In the genomic region with DNA sequence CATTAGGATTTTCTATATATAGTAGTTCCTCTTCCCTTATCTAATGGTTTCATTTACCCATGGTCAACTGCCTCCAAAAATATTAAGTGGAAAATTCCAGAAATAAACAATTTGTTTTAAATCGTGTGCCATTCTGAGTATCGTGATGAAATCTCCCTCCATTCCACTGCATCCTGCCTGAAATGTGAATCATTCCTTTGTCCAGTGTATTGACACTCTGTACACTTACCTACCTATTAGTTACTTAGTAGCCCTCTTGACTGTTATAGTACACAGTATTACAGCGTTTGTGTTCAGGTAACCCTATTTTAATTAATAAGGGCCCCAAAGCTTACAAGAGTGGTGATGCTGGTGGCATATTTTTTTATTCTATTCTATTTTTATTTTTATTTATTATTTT, we compare ENCODE assay signal across 20 cellular contexts.
"Had no signal": no experiment of that assay in that cellular context is flagged by ENCODE, and none has a peak within 500 bp of the region (broad histone marks: within the 10 kb centered on the region; RNA-seq: fewer than 3 reads in every experiment).

No MANE protein-coding gene starts in this region.

- H3K79me2 ChIP-seq: hepatocyte had no signal

- H3K36me3 Mint-ChIP-seq: naive thymus-derived CD4-positive, alpha-beta T cell; neural progenitor cell; stimulated activated effector memory CD8-positive, alpha-beta T cell treated with anti-CD3 and anti-CD28 coated beads, Interleukin-12 subunit alpha, Interleukin-12 subunit beta, amount 100 ng/mL, for 72 hours had no signal

- H3K27me3 Mint-ChIP-seq: effector memory CD8-positive, alpha-beta T cell; naive thymus-derived CD4-positive, alpha-beta T cell had no signal

- DNase-seq: cortex of kidney; effector memory CD8-positive, alpha-beta T cell; heart left ventricle; kidney; mesendoderm; midbrain; naive thymus-derived CD4-positive, alpha-beta T cell; sigmoid colon; stimulated activated CD4-positive, alpha-beta T cell treated with anti-CD3 and anti-CD28 coated beads, Interleukin-2, amount 100 ng/mL, for 24 hours; stimulated activated CD4-positive, alpha-beta T cell treated with anti-CD3 and anti-CD28 coated beads, Interleukin-4, amount 100 ng/mL, for 24 hours; stimulated activated naive CD4-positive, alpha-beta T cell treated with Interleukin-2 at 50 U/mL for 16 hours; stomach; thyroid gland; trophoblast cell had no signal

- H3K4me1 Mint-ChIP-seq: nephron; neural progenitor cell; stimulated activated effector memory CD8-positive, alpha-beta T cell treated with anti-CD3 and anti-CD28 coated beads, Interleukin-12 subunit alpha, Interleukin-12 subunit beta, amount 100 ng/mL, for 72 hours had no signal

- H3K4me3 Mint-ChIP-seq: effector memory CD8-positive, alpha-beta T cell; naive thymus-derived CD4-positive, alpha-beta T cell; nephron; neural progenitor cell; stimulated activated effector memory CD8-positive, alpha-beta T cell treated with anti-CD3 and anti-CD28 coated beads, Interleukin-12 subunit alpha, Interleukin-12 subunit beta, amount 100 ng/mL, for 72 hours had no signal

- H3K9ac ChIP-seq: neural progenitor cell had no signal

- H3K9me3 Mint-ChIP-seq: effector memory CD8-positive, alpha-beta T cell; naive thymus-derived CD4-positive, alpha-beta T cell; nephron; neural progenitor cell; stimulated activated effector memory CD8-positive, alpha-beta T cell treated with anti-CD3 and anti-CD28 coated beads, Interleukin-12 subunit alpha, Interleukin-12 subunit beta, amount 100 ng/mL, for 72 hours had no signal

- H3K9me3 ChIP-seq: heart left ventricle, prostate gland, right atrium auricular region, sigmoid colon, stomach, thyroid gland had no signal

- H3K4me3 ChIP-seq: heart left ventricle, hepatocyte, neural progenitor cell, prostate gland, right atrium auricular region, sigmoid colon, stomach, thyroid gland had no signal

- H3K27ac ChIP-seq: heart left ventricle, hepatocyte, neural progenitor cell, prostate gland, right atrium auricular region, sigmoid colon, stomach, thyroid gland had no signal

- H3K4me2 ChIP-seq: hepatocyte, neural progenitor cell had no signal

- H2AFZ ChIP-seq: hepatocyte, neural progenitor cell had no signal

- H3K27ac Mint-ChIP-seq: effector memory CD8-positive, alpha-beta T cell; nephron; neural progenitor cell; stimulated activated effector memory CD8-positive, alpha-beta T cell treated with anti-CD3 and anti-CD28 coated beads, Interleukin-12 subunit alpha, Interleukin-12 subunit beta, amount 100 ng/mL, for 72 hours had no signal

- H3K4me1 ChIP-seq: heart left ventricle, neural progenitor cell, prostate gland, right atrium auricular region, sigmoid colon, thyroid gland had no signal

- H3K27me3 ChIP-seq: heart left ventricle, hepatocyte, neural progenitor cell, right atrium auricular region, sigmoid colon, stomach, thyroid gland had no signal

- H3K36me3 ChIP-seq: heart left ventricle, neural progenitor cell, prostate gland, right atrium auricular region, sigmoid colon, stomach, thyroid gland had no signal
